In genomic region chr4:109815151-109816081, GRCh38 we compare ENCODE assay signal across 1 cellular context.
TF ChIP-seq lines count a peak whose summit lies in the region.

Gene GAR1, plus strand, starts transcription at chr4:109815762. Its CDS starts 403 bp downstream, at chr4:109816165.

TF ChIP-seq in HepG2, 621 proteins besides CTCF, POLR2A, EP300 and RAD21 (continued from another document and continues in another):
- TF ChIP-seq HBP1 (CRISPR knock-in tag; IDR thresholded peaks at IDR 0.05; ENCODE audit: low read depth) = no peak; the same call in 1 of the 2 replicates
- peak; percentile 62; the same call in 1 of the 2 replicates for TF ChIP-seq ZNF563 (CRISPR knock-in tag; IDR thresholded peaks at IDR 0.05)
- TF ChIP-seq IKZF4 (CRISPR knock-in tag; IDR thresholded peaks at IDR 0.05; ENCODE audit: borderline replicate concordance, low read depth, not compliant biosample characterization) = peak; percentile 63
- TF ChIP-seq, protein P1, sequence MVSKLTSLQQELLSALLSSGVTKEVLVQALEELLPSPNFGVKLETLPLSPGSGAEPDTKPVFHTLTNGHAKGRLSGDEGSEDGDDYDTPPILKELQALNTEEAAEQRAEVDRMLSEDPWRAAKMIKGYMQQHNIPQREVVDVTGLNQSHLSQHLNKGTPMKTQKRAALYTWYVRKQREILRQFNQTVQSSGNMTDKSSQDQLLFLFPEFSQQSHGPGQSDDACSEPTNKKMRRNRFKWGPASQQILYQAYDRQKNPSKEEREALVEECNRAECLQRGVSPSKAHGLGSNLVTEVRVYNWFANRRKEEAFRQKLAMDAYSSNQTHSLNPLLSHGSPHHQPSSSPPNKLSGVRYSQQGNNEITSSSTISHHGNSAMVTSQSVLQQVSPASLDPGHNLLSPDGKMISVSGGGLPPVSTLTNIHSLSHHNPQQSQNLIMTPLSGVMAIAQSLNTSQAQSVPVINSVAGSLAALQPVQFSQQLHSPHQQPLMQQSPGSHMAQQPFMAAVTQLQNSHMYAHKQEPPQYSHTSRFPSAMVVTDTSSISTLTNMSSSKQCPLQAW (CRISPR knock-in tag; IDR thresholded peaks at IDR 0.05) = 0 out of 2 replicates have a peak, but pooled peaks have one; percentile 34
- TF ChIP-seq ZNF703 (CRISPR knock-in tag; IDR thresholded peaks at IDR 0.05; ENCODE audit: borderline replicate concordance) = peak; percentile 54; the same call in 1 of the 2 replicates
- TF ChIP-seq DMAP1 (CRISPR knock-in tag; IDR thresholded peaks at IDR 0.05) = peak; percentile 96
- no peak for TF ChIP-seq ZNF530 (CRISPR knock-in tag; IDR thresholded peaks at IDR 0.05; ENCODE audit: low read depth)
- peak; percentile 57; the same call in 1 of the 2 replicates for TF ChIP-seq ZNF143 (CRISPR knock-in tag; IDR thresholded peaks at IDR 0.05)
- TF ChIP-seq, protein P2, sequence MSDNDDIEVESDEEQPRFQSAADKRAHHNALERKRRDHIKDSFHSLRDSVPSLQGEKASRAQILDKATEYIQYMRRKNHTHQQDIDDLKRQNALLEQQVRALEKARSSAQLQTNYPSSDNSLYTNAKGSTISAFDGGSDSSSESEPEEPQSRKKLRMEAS (IDR thresholded peaks at IDR 0.05) = peak; percentile 99
- TF ChIP-seq NR2C2 (CRISPR knock-in tag; IDR thresholded peaks at IDR 0.05; ENCODE audit: borderline replicate concordance) = peak; percentile 87
- no peak for TF ChIP-seq ZNF761 (CRISPR knock-in tag; conservative IDR thresholded peaks at IDR 0.05)
- TF ChIP-seq KDM5A (IDR thresholded peaks at IDR 0.05; ENCODE audit: borderline replicate concordance, low read length) = peak; percentile 93
- TF ChIP-seq ZSCAN12 (CRISPR knock-in tag; IDR thresholded peaks at IDR 0.05) = 0 out of 2 replicates have a peak, but pooled peaks have one; percentile 2
- TF ChIP-seq MED1 (CRISPR knock-in tag; IDR thresholded peaks at IDR 0.05) = peak; percentile 41; the same call in 1 of the 2 replicates
- TF ChIP-seq, protein P3, sequence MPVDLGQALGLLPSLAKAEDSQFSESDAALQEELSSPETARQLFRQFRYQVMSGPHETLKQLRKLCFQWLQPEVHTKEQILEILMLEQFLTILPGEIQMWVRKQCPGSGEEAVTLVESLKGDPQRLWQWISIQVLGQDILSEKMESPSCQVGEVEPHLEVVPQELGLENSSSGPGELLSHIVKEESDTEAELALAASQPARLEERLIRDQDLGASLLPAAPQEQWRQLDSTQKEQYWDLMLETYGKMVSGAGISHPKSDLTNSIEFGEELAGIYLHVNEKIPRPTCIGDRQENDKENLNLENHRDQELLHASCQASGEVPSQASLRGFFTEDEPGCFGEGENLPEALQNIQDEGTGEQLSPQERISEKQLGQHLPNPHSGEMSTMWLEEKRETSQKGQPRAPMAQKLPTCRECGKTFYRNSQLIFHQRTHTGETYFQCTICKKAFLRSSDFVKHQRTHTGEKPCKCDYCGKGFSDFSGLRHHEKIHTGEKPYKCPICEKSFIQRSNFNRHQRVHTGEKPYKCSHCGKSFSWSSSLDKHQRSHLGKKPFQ (CRISPR knock-in tag; IDR thresholded peaks at IDR 0.05; ENCODE audit: insufficient replicate concordance) = peak; percentile 66
- peak; percentile 66 for TF ChIP-seq NFKB2 (CRISPR knock-in tag; IDR thresholded peaks at IDR 0.05; ENCODE audit: borderline replicate concordance)
- TF ChIP-seq RAD51 (IDR thresholded peaks at IDR 0.05; ENCODE audit: borderline replicate concordance) = peak; percentile 15; the same call in 1 of the 2 replicates
- TF ChIP-seq ZFYVE20 (CRISPR knock-in tag; IDR thresholded peaks at IDR 0.05; ENCODE audit: borderline replicate concordance, low read depth) = no peak
- peak; percentile 29; the same call in 1 of the 2 replicates for TF ChIP-seq FOXA3 (CRISPR knock-in tag; IDR thresholded peaks at IDR 0.05)
- peak; percentile 79; the same call in 1 of the 2 replicates for TF ChIP-seq ZNF576 (CRISPR knock-in tag; IDR thresholded peaks at IDR 0.05)
- no peak for TF ChIP-seq USF2 (IDR thresholded peaks at IDR 0.05; ENCODE audit: low read depth, low read length)
- TF ChIP-seq USF2 (CRISPR knock-in tag; IDR thresholded peaks at IDR 0.05; ENCODE audit: borderline replicate concordance) = peak; percentile 75
- peak; percentile 75; the same call in 1 of the 2 replicates for TF ChIP-seq BRD4 (CRISPR knock-in tag; IDR thresholded peaks at IDR 0.05)
- TF ChIP-seq KLF6 (CRISPR knock-in tag; IDR thresholded peaks at IDR 0.05) = peak; percentile 81
- TF ChIP-seq SIN3B (IDR thresholded peaks at IDR 0.05; ENCODE audit: low read length) = 0 out of 2 replicates have a peak, but pooled peaks have one; percentile 32
- TF ChIP-seq NAIF1 (CRISPR knock-in tag; IDR thresholded peaks at IDR 0.05; ENCODE audit: borderline replicate concordance) = peak; percentile 75
- TF ChIP-seq ZNF569 (CRISPR knock-in tag; IDR thresholded peaks at IDR 0.05; ENCODE audit: borderline replicate concordance) = 0 out of 2 replicates have a peak, but pooled peaks have one; percentile 74
- TF ChIP-seq, protein P4, sequence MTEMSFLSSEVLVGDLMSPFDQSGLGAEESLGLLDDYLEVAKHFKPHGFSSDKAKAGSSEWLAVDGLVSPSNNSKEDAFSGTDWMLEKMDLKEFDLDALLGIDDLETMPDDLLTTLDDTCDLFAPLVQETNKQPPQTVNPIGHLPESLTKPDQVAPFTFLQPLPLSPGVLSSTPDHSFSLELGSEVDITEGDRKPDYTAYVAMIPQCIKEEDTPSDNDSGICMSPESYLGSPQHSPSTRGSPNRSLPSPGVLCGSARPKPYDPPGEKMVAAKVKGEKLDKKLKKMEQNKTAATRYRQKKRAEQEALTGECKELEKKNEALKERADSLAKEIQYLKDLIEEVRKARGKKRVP (CRISPR knock-in tag; IDR thresholded peaks at IDR 0.05) = peak in 1 of 2 experiments; percentile 69; a peak in 1 of 4 replicates
- peak; percentile 94 for TF ChIP-seq HDAC1 (CRISPR knock-in tag; IDR thresholded peaks at IDR 0.05)
- TF ChIP-seq TFDP1 (CRISPR knock-in tag; IDR thresholded peaks at IDR 0.05; ENCODE audit: borderline replicate concordance) = peak; percentile 41; the same call in 1 of the 2 replicates
- TF ChIP-seq HES4 (CRISPR knock-in tag; IDR thresholded peaks at IDR 0.05; ENCODE audit: borderline replicate concordance) = peak; percentile 67; the same call in 1 of the 2 replicates
- 0 out of 2 replicates have a peak, but pooled peaks have one; percentile 3 for TF ChIP-seq TCF7 (IDR thresholded peaks at IDR 0.05; ENCODE audit: low read depth)
- no peak for TF ChIP-seq ZNF430 (CRISPR knock-in tag; IDR thresholded peaks at IDR 0.05)
- peak; percentile 39; the same call in 1 of the 2 replicates for TF ChIP-seq ZHX1 (CRISPR knock-in tag; IDR thresholded peaks at IDR 0.05; ENCODE audit: low read depth)
- peak; percentile 64 for TF ChIP-seq ZBTB7B (CRISPR knock-in tag; IDR thresholded peaks at IDR 0.05)
- TF ChIP-seq MAF1 (CRISPR knock-in tag; IDR thresholded peaks at IDR 0.05; ENCODE audit: borderline replicate concordance) = 0 out of 2 replicates have a peak, but pooled peaks have one; percentile 19
- TF ChIP-seq SNAPC4 (CRISPR knock-in tag; IDR thresholded peaks at IDR 0.05) = peak; percentile 71; the same call in 1 of the 2 replicates
- peak; percentile 96 for TF ChIP-seq FOXK1 (CRISPR knock-in tag; IDR thresholded peaks at IDR 0.05; ENCODE audit: borderline replicate concordance, low read depth)
- peak; percentile 68; the same call in 1 of the 2 replicates for TF ChIP-seq SAFB2 (CRISPR knock-in tag; IDR thresholded peaks at IDR 0.05; ENCODE audit: borderline replicate concordance, low read depth)
- peak; percentile 26 for TF ChIP-seq NFYC (CRISPR knock-in tag; IDR thresholded peaks at IDR 0.05)
- no peak for TF ChIP-seq ZNF879 (CRISPR knock-in tag; IDR thresholded peaks at IDR 0.05)
